ENCODE assay signal across 26 cellular contexts in the genomic region with DNA sequence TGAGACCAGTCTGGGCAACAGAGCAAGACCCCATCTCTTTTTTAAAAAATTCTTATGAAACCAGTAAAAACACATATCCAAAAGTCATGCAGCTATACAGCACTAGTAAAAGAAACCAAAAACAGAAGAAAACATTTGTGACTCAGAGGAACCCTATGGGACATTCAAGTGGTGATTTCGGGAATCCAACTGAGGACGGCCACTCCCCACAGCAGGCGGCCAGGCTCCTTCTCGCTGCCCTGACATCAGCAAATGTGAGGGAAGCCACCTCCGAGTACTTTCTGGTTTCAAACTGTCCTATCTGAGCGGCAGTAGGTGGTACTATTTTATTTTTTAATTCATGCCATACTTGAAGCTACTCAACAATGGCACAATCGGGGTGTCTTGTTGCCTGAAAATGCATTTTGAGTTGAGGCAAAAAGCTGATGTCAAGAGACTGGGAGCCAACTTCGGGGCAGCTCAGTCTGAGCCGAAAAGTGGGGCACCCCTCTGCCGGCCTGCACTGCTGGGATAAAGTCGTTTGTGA. TPM values are rescaled to one million over a fixed set of nuclear protein-coding genes. Genes with fewer than 3 reads are reported as not detected.
DNase-seq lines count a peak whose midpoint lies in the region; ATAC-seq and TF ChIP-seq lines count a peak whose summit lies in the region.
"Had no signal": no experiment of that assay in that cellular context is flagged by ENCODE, and none has a peak within 500 bp of the region (broad histone marks: within the 10 kb centered on the region; RNA-seq: fewer than 3 reads in every experiment).

No MANE protein-coding gene starts in this region.

- ATAC-seq in CD4-positive, alpha-beta T cell (ENCODE audit: poor library complexity): no peak
- no peak for ATAC-seq in GM18867 (IDR thresholded peaks at IDR 0.05; ENCODE audit: unreplicated experiment)
- ATAC-seq: body of pancreas, heart right ventricle, lower lobe of right lung, natural killer cell had no signal

- peaks cover 18% of the 10 kb centered on the region for H3K4me1 Mint-ChIP-seq in CD4-positive, alpha-beta T cell (ENCODE audit: low read depth)

- TF ChIP-seq CTCF in CD4-positive, alpha-beta T cell (IDR thresholded peaks at IDR 0.05): no peak
- no peak for TF ChIP-seq CTCF in Loucy (conservative IDR thresholded peaks at IDR 0.05; ENCODE audit: low read length)

- H3K9me3 ChIP-seq in CD4-positive, alpha-beta T cell (ENCODE audit: control insufficient read depth, low read length): no peaks in the 10 kb centered on the region
- H3K9me3 ChIP-seq in Loucy (ENCODE audit: insufficient read depth, low read depth, low read length) (no peaks in the 10 kb centered on the region), mesenchymal stem cell (ENCODE audit: control insufficient read depth, low read length) (peaks cover 4% of the 10 kb centered on the region)
- H3K9me3 ChIP-seq: adrenal gland, body of pancreas, lower lobe of right lung had no signal

- H2AFZ ChIP-seq in Loucy (ENCODE audit: low read length) (no peak overlapping the region), mesenchymal stem cell (ENCODE audit: low read depth, low read length) (no peak overlapping the region)

- H3K4me3 ChIP-seq in Loucy (ENCODE audit: low read length, poor library complexity, severe bottlenecking) (peak overlapping the region; percentile 40), mesenchymal stem cell (ENCODE audit: insufficient read depth in 1 of 2, low read depth in 1 of 2, low read length in 2 of 2) (peak overlapping the region in 1 of 2 experiments; percentile 38), skin epidermis (no peak overlapping the region)
- H3K4me3 ChIP-seq: adrenal gland, body of pancreas, heart right ventricle, lower lobe of right lung, smooth muscle cell had no signal

- H3K79me2 ChIP-seq in Loucy (ENCODE audit: insufficient read depth, low read length): peaks cover 87% of the 10 kb centered on the region

- peaks cover 74% of the 10 kb centered on the region for H4K20me1 ChIP-seq in Loucy (ENCODE audit: insufficient read depth, low read length, poor library complexity, severe bottlenecking)

- no peaks in the 10 kb centered on the region for H3K9me2 ChIP-seq in Loucy (replicated peaks; ENCODE audit: low read depth, low read length)

- peaks cover 19% of the 10 kb centered on the region for H3K4me1 ChIP-seq in Loucy (ENCODE audit: insufficient read depth, low read length, poor library complexity, severe bottlenecking)
- peaks cover 33% of the 10 kb centered on the region for H3K4me1 ChIP-seq in mesenchymal stem cell (ENCODE audit: control insufficient read depth, insufficient read depth, low read depth, low read length)

- H3K4me3 Mint-ChIP-seq in CD4-positive, alpha-beta T cell: peak overlapping the region; percentile 2
- H3K4me3 Mint-ChIP-seq: activated CD4-positive, alpha-beta memory T cell treated with anti-CD3 and anti-CD28 coated beads, Interleukin-2, amount 10 ng/mL, durations not matched to agents 7 days and 5 days; dendritic cell treated with granulocyte-macrophage colony-stimulating factor and Interleukin-4, amounts not matched to agents 40 ng/mL and 50 ng/mL, for 4 days; natural killer cell had no signal

- H2AK5ac ChIP-seq in mesenchymal stem cell (ENCODE audit: low read length, severe bottlenecking): no peak overlapping the region

- H3K27me3 Mint-ChIP-seq in CD4-positive, alpha-beta T cell: no peaks in the 10 kb centered on the region

- H3K27ac Mint-ChIP-seq in CD4-positive, alpha-beta T cell: no peak overlapping the region
- H3K27ac Mint-ChIP-seq: activated CD4-positive, alpha-beta memory T cell treated with anti-CD3 and anti-CD28 coated beads, Interleukin-2, amount 10 ng/mL, durations not matched to agents 7 days and 5 days; dendritic cell treated with granulocyte-macrophage colony-stimulating factor and Interleukin-4, amounts not matched to agents 40 ng/mL and 50 ng/mL, for 4 days; natural killer cell; T-helper 2 cell treated with Interferon-gamma antibody and Interleukin-4, amounts not matched to agents 5 μg/mL and 100 μg/mL, for 36 hours had no signal

- POLR2A ChIA-PET in CD4-positive, alpha-beta T cell (lab: Charles Lee): interaction anchor here (1.3 to 2.6 kb wide), 2 partner anchors 9 to 13 kb away, joined by 3 to 8 read pairs; a partner anchor contains a TSS

- no peak overlapping the region for H3K23ac ChIP-seq in mesenchymal stem cell (ENCODE audit: low read length in 2 of 2)

- no peak overlapping the region for H3K14ac ChIP-seq in mesenchymal stem cell (ENCODE audit: low read length in 2 of 2)

- CTCF ChIA-PET in CD4-positive, alpha-beta T cell (lab: Charles Lee): no interaction called here

- H3K36me3 ChIP-seq in Loucy (ENCODE audit: insufficient read depth, low read length) (peaks cover 19% of the 10 kb centered on the region; the same call in 1 of the 2 replicates), mesenchymal stem cell (ENCODE audit: control insufficient read depth in 1 of 2, insufficient read depth in 2 of 2, low read depth in 1 of 2, low read length in 2 of 2) (peaks cover 35 to 56% of the 10 kb centered on the region in 2 experiments)

- peaks cover 36% of the 10 kb centered on the region for H3K36me3 Mint-ChIP-seq in CD4-positive, alpha-beta T cell (ENCODE audit: low read depth)
- H3K36me3 Mint-ChIP-seq: natural killer cell had no signal

- no peak overlapping the region for H3K4ac ChIP-seq in mesenchymal stem cell (ENCODE audit: low read depth in 1 of 2, low read length in 2 of 2)

- H3K4me2 ChIP-seq in Loucy (ENCODE audit: low read depth, low read length, poor library complexity, severe bottlenecking) (peak overlapping the region; percentile 78), mesenchymal stem cell (ENCODE audit: low read length, poor library complexity, severe bottlenecking) (no peak overlapping the region)
- H3K4me2 ChIP-seq: smooth muscle cell had no signal

- no peak overlapping the region for H2BK120ac ChIP-seq in mesenchymal stem cell (ENCODE audit: low read depth, low read length)

- H2BK5ac ChIP-seq in mesenchymal stem cell (ENCODE audit: low read depth, low read length, poor library complexity, severe bottlenecking): no peak overlapping the region

- peaks cover 2% of the 10 kb centered on the region for H3K9me3 Mint-ChIP-seq in CD4-positive, alpha-beta T cell
- H3K9me3 Mint-ChIP-seq: activated CD4-positive, alpha-beta memory T cell treated with anti-CD3 and anti-CD28 coated beads, Interleukin-2, amount 10 ng/mL, durations not matched to agents 7 days and 5 days; natural killer cell had no signal

- no peak overlapping the region for H3K27ac ChIP-seq in CD4-positive, alpha-beta T cell (ENCODE audit: low read depth, low read length)
- H3K27ac ChIP-seq in mesenchymal stem cell (ENCODE audit: low read length, poor library complexity, severe bottlenecking) (no peak overlapping the region), skin epidermis (peak overlapping the region in 12 of 21 experiments; percentile 24 to 76 (median 38))
- H3K27ac ChIP-seq: adrenal gland, body of pancreas, lower lobe of right lung had no signal

- H3K27me3 ChIP-seq in CD4-positive, alpha-beta T cell (ENCODE audit: control insufficient read depth, insufficient read depth, low read length): no peaks in the 10 kb centered on the region
- no peaks in the 10 kb centered on the region for H3K27me3 ChIP-seq in Loucy (ENCODE audit: insufficient read depth, low read length, poor library complexity, severe bottlenecking)
- no peaks in the 10 kb centered on the region for H3K27me3 ChIP-seq in mesenchymal stem cell (ENCODE audit: control insufficient read depth in 1 of 2, insufficient read depth in 1 of 2, low read length in 2 of 2)
- H3K27me3 ChIP-seq: adrenal gland, body of pancreas, heart right ventricle had no signal

- H3K9ac ChIP-seq in Loucy (ENCODE audit: low read depth, low read length, poor library complexity, severe bottlenecking): peak overlapping the region; percentile 22
- H3K9ac ChIP-seq in mesenchymal stem cell (ENCODE audit: low read length): peak overlapping the region; percentile 70

- WGBS in mesenchymal stem cell: 91% methylated on average over 8 of the region's 11 CpGs

- no peak overlapping the region for H2BK12ac ChIP-seq in mesenchymal stem cell (ENCODE audit: low read length in 2 of 2)

- H3K79me1 ChIP-seq in mesenchymal stem cell (replicated peaks; ENCODE audit: low read length, poor library complexity, severe bottlenecking): peaks cover 50% of the 10 kb centered on the region

- no peak overlapping the region for H2BK15ac ChIP-seq in mesenchymal stem cell (ENCODE audit: low read depth, poor library complexity, severe bottlenecking)

- no peaks in the 10 kb centered on the region for H3F3A ChIP-seq in Loucy (ENCODE audit: low read depth)

- no peak overlapping the region for H3K18ac ChIP-seq in mesenchymal stem cell (ENCODE audit: low read depth in 1 of 2, low read length in 2 of 2)

- intact Hi-C loops in CD4-positive, alpha-beta T cell (cut with DNase I, micrococcal nuclease): loop anchor here in 1 of 2 experiments (5.0 kb wide), 3 partner anchors 118 to 1842 kb away; a partner anchor contains a TSS

- no peak overlapping the region for H4K8ac ChIP-seq in mesenchymal stem cell (ENCODE audit: low read length)

- no peak overlapping the region for H4K91ac ChIP-seq in mesenchymal stem cell (ENCODE audit: low read length)

- DNase-seq in CD4-positive, alpha-beta T cell: no peak
- no peak for DNase-seq in mesenchymal stem cell
- no peak for DNase-seq in DMS53 treated with DMSO at 0.1 percent for 48 hours (lab: John Stamatoyannopoulos, UW; ENCODE audit: unreplicated experiment)
- DNase-seq in MV-4-11 (lab: John Stamatoyannopoulos, UW): no peak
- DNase-seq: activated CD4-positive, alpha-beta memory T cell treated with anti-CD3 and anti-CD28 coated beads, Interleukin-2, amount 10 ng/mL, durations not matched to agents 7 days and 5 days; activated CD8-positive, alpha-beta memory T cell treated with anti-CD3 and anti-CD28 coated beads, Interleukin-2, amount 50 U/mL, for 4 hours; activated naive CD4-positive, alpha-beta T cell; adrenal gland; body of pancreas; Calu3; DMS79 treated with DMSO at 0.1 percent for 48 hours; foreskin melanocyte; heart right ventricle; lower lobe of right lung; natural killer cell; NCI-H1105 treated with DMSO at 0.1 percent for 48 hours; NCI-H2029 treated with DMSO at 0.1 percent for 48 hours; NCI-H226; SIG-M5; stimulated activated naive CD4-positive, alpha-beta T cell treated with Interleukin-2 at 50 U/mL for 16 hours had no signal

RNA-seq across cellular contexts. Expression of a gene that starts 3.3 kb away (rescaled TPM):
- 10 to 100 TPM; 82.8 to 91.2 TPM for total RNA-seq in CD4-positive, alpha-beta T cell
- 110 TPM for polyA plus RNA-seq in mesenchymal stem cell (2013, experiment 1 of 2)
- polyA plus RNA-seq in mesenchymal stem cell (2013, experiment 2 of 2): 108 TPM

RNA-seq across cellular contexts. Expression of a gene that starts 12.9 kb away (rescaled TPM):
- total RNA-seq in CD4-positive, alpha-beta T cell: 10 to 100 TPM; 89.9 to 96.8 TPM
- 40.3 TPM for polyA plus RNA-seq in mesenchymal stem cell (2013, experiment 1 of 2)
- 37.8 TPM for polyA plus RNA-seq in mesenchymal stem cell (2013, experiment 2 of 2)

RNA-seq across cellular contexts. Expression of a gene that starts 58.9 kb away (rescaled TPM):
- total RNA-seq in CD4-positive, alpha-beta T cell: 10 to 100 TPM; 99.0 to 99.5 TPM
- polyA plus RNA-seq in mesenchymal stem cell (2013, experiment 1 of 2): 262 TPM
- polyA plus RNA-seq in mesenchymal stem cell (2013, experiment 2 of 2): 266 TPM

Comparison
In these comparisons a context has a peak if more than half of its experiments do, and no peak if none do; other contexts are left out.
1. H3K27ac ChIP-seq: peak in skin epidermis (12 of 21); none in CD4-positive, alpha-beta T cell (single experiment) and mesenchymal stem cell (single experiment).